Comparison of ENCODE assay signal across 9 cellular contexts in the genomic region with DNA sequence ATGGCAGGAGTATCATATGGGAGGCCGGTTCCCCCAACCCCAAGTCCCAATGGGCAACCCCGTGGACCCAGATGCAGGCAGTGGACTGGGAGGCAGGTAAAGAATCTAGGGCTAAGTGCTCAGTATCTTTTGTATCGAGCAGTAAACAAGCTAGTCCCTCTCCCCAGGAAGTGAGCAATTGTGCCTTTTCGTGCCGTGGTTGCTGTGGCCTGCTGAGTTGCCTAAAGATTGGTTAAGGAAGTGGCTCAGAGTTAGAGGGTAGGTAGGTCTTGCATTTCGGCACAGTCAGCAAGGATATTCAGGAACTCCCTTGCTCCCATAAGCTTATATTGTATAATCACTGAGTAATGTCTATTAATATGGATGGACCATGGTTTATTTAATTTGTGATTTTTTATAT. TPM values are rescaled to one million over a fixed set of nuclear protein-coding genes. Genes with fewer than 3 reads are reported as not detected.
DNase-seq lines count a peak whose midpoint lies in the region; ATAC-seq and TF ChIP-seq lines count a peak whose summit lies in the region.
"Had no signal": no experiment of that assay in that cellular context is flagged by ENCODE, and none has a peak within 500 bp of the region (broad histone marks: within the 10 kb centered on the region; RNA-seq: fewer than 3 reads in every experiment).

No MANE protein-coding gene starts in this region.

- H3K36me3 Mint-ChIP-seq in effector memory CD8-positive, alpha-beta T cell (ENCODE audit: insufficient read depth): peaks cover 12% of the 10 kb centered on the region
- no peaks in the 10 kb centered on the region for H3K36me3 Mint-ChIP-seq in type B pancreatic cell
- H3K36me3 Mint-ChIP-seq: memory B cell had no signal

- peaks cover 13 to 14% of the 10 kb centered on the region in 2 donors for H3K27me3 Mint-ChIP-seq in effector memory CD8-positive, alpha-beta T cell
- peaks cover 28% of the 10 kb centered on the region for H3K27me3 Mint-ChIP-seq in stimulated activated naive CD8-positive, alpha-beta T cell treated with anti-CD3 and anti-CD28 coated beads, Interleukin-15, amount 100 ng/mL, for 72 hours
- H3K27me3 Mint-ChIP-seq in type B pancreatic cell: peaks cover 23% of the 10 kb centered on the region

- H3K4me1 Mint-ChIP-seq in effector memory CD8-positive, alpha-beta T cell (ENCODE audit: low read depth in 2 of 2): peaks cover 13 to 19% of the 10 kb centered on the region in 2 donors
- peaks cover 22% of the 10 kb centered on the region for H3K4me1 Mint-ChIP-seq in stimulated activated naive CD8-positive, alpha-beta T cell treated with anti-CD3 and anti-CD28 coated beads, Interleukin-15, amount 100 ng/mL, for 72 hours
- no peaks in the 10 kb centered on the region for H3K4me1 Mint-ChIP-seq in type B pancreatic cell (ENCODE audit: unreplicated experiment)

- H3K4me3 Mint-ChIP-seq in effector memory CD8-positive, alpha-beta T cell: peak overlapping the region; percentile 48 to 59
- H3K4me3 Mint-ChIP-seq in stimulated activated naive CD8-positive, alpha-beta T cell treated with anti-CD3 and anti-CD28 coated beads, Interleukin-15, amount 100 ng/mL, for 72 hours: peak overlapping the region; percentile 19 to 60
- no peak overlapping the region for H3K4me3 Mint-ChIP-seq in type B pancreatic cell
- H3K4me3 Mint-ChIP-seq: memory B cell had no signal

- DNase-seq in activated T-cell treated with anti-CD3 and anti-CD28 coated beads for 24 hours (ENCODE audit: low read depth): peak; percentile 41
- no peak for DNase-seq in activated T-cell treated with anti-CD3 and anti-CD28 coated beads for 4 hours
- DNase-seq in activated CD4-positive, alpha-beta T cell treated with anti-CD3 and anti-CD28 coated beads, Interleukin-2, amount 50 U/mL, for 24 hours (ENCODE audit: low read depth in 1 of 2, low spot score in 1 of 2): peak; percentile 13 to 39
- DNase-seq in effector memory CD8-positive, alpha-beta T cell: peak; percentile 31 to 38 (median 34)
- peak; percentile 55 to 80 for DNase-seq in stimulated activated naive CD8-positive, alpha-beta T cell treated with anti-CD3 and anti-CD28 coated beads, Interleukin-15, amount 100 ng/mL, for 72 hours
- DNase-seq in type B pancreatic cell (ENCODE audit: extremely low spot score, unreplicated experiment): no peak
- DNase-seq in GOT3 (lab: John Stamatoyannopoulos, UW): no peak

- TF ChIP-seq CTCF in type B pancreatic cell (conservative IDR thresholded peaks at IDR 0.05): no peak

- no peaks in the 10 kb centered on the region for H3K9me3 Mint-ChIP-seq in effector memory CD8-positive, alpha-beta T cell
- no peaks in the 10 kb centered on the region for H3K9me3 Mint-ChIP-seq in stimulated activated naive CD8-positive, alpha-beta T cell treated with anti-CD3 and anti-CD28 coated beads, Interleukin-15, amount 100 ng/mL, for 72 hours
- H3K9me3 Mint-ChIP-seq in type B pancreatic cell: no peaks in the 10 kb centered on the region

- peak overlapping the region; percentile 88 to 91 for H3K27ac Mint-ChIP-seq in effector memory CD8-positive, alpha-beta T cell
- peak overlapping the region in 1 of 2 donors; percentile 44 for H3K27ac Mint-ChIP-seq in stimulated activated naive CD8-positive, alpha-beta T cell treated with anti-CD3 and anti-CD28 coated beads, Interleukin-15, amount 100 ng/mL, for 72 hours
- H3K27ac Mint-ChIP-seq in type B pancreatic cell: no peak overlapping the region
- H3K27ac Mint-ChIP-seq: memory B cell had no signal

- ATAC-seq in effector memory CD8-positive, alpha-beta T cell (replicated peaks): peak; percentile 90
- ATAC-seq in stimulated activated naive CD8-positive, alpha-beta T cell treated with anti-CD3 and anti-CD28 coated beads, Interleukin-15, amount 100 ng/mL, for 72 hours: peak; percentile 94
- ATAC-seq in HG02840 (IDR thresholded peaks at IDR 0.05; ENCODE audit: low FRiP score, unreplicated experiment): no peak

RNA-seq across cellular contexts. Expression of a gene that starts 1.3 kb away (rescaled TPM):
- total RNA-seq in type B pancreatic cell (ENCODE audit: low replicate concordance): 0.05 and 0.14 TPM in 2 replicates

RNA-seq across cellular contexts. Expression of a gene that starts 10.9 kb away (rescaled TPM):
- 86.9 and 98.4 TPM in 2 replicates for total RNA-seq in type B pancreatic cell (ENCODE audit: low replicate concordance)

Comparison
In these comparisons a context has a peak if more than half of its experiments do, and no peak if none do; other contexts are left out.
1. DNase-seq: peak in activated T-cell treated with anti-CD3 and anti-CD28 coated beads for 24 hours (single experiment), activated CD4-positive, alpha-beta T cell treated with anti-CD3 and anti-CD28 coated beads, Interleukin-2, amount 50 U/mL, for 24 hours (2 of 2), effector memory CD8-positive, alpha-beta T cell (3 of 3) and stimulated activated naive CD8-positive, alpha-beta T cell treated with anti-CD3 and anti-CD28 coated beads, Interleukin-15, amount 100 ng/mL, for 72 hours (2 of 2); none in activated T-cell treated with anti-CD3 and anti-CD28 coated beads for 4 hours (single experiment), type B pancreatic cell (single experiment) and GOT3 (single experiment).